1 cellular context compared by ENCODE assay signal in the genomic region with DNA sequence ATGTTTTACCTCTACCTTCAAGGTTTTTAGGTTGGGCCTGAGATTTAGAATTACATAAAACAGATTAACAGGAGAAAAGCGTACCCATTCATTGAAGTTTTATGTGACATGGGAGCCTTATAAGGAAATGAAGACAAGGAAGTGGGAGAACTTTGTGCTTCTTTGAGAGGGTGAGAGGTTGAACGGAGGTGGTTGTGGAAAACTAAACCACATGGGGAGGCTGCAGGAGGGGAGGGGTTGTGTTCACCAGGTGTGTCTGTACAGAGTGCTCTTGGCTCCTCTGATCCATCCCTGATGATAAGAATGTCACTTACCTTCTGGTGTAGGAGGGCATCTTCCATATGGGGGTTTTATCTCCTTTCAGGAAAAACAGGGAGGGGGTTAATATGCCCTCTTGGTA.
TF ChIP-seq lines count a peak whose summit lies in the region.

No MANE protein-coding gene starts in this region.

TF ChIP-seq in GM23338, 12 proteins besides CTCF, POLR2A, EP300 and RAD21 (continued from another document):
- TF ChIP-seq, protein P1, sequence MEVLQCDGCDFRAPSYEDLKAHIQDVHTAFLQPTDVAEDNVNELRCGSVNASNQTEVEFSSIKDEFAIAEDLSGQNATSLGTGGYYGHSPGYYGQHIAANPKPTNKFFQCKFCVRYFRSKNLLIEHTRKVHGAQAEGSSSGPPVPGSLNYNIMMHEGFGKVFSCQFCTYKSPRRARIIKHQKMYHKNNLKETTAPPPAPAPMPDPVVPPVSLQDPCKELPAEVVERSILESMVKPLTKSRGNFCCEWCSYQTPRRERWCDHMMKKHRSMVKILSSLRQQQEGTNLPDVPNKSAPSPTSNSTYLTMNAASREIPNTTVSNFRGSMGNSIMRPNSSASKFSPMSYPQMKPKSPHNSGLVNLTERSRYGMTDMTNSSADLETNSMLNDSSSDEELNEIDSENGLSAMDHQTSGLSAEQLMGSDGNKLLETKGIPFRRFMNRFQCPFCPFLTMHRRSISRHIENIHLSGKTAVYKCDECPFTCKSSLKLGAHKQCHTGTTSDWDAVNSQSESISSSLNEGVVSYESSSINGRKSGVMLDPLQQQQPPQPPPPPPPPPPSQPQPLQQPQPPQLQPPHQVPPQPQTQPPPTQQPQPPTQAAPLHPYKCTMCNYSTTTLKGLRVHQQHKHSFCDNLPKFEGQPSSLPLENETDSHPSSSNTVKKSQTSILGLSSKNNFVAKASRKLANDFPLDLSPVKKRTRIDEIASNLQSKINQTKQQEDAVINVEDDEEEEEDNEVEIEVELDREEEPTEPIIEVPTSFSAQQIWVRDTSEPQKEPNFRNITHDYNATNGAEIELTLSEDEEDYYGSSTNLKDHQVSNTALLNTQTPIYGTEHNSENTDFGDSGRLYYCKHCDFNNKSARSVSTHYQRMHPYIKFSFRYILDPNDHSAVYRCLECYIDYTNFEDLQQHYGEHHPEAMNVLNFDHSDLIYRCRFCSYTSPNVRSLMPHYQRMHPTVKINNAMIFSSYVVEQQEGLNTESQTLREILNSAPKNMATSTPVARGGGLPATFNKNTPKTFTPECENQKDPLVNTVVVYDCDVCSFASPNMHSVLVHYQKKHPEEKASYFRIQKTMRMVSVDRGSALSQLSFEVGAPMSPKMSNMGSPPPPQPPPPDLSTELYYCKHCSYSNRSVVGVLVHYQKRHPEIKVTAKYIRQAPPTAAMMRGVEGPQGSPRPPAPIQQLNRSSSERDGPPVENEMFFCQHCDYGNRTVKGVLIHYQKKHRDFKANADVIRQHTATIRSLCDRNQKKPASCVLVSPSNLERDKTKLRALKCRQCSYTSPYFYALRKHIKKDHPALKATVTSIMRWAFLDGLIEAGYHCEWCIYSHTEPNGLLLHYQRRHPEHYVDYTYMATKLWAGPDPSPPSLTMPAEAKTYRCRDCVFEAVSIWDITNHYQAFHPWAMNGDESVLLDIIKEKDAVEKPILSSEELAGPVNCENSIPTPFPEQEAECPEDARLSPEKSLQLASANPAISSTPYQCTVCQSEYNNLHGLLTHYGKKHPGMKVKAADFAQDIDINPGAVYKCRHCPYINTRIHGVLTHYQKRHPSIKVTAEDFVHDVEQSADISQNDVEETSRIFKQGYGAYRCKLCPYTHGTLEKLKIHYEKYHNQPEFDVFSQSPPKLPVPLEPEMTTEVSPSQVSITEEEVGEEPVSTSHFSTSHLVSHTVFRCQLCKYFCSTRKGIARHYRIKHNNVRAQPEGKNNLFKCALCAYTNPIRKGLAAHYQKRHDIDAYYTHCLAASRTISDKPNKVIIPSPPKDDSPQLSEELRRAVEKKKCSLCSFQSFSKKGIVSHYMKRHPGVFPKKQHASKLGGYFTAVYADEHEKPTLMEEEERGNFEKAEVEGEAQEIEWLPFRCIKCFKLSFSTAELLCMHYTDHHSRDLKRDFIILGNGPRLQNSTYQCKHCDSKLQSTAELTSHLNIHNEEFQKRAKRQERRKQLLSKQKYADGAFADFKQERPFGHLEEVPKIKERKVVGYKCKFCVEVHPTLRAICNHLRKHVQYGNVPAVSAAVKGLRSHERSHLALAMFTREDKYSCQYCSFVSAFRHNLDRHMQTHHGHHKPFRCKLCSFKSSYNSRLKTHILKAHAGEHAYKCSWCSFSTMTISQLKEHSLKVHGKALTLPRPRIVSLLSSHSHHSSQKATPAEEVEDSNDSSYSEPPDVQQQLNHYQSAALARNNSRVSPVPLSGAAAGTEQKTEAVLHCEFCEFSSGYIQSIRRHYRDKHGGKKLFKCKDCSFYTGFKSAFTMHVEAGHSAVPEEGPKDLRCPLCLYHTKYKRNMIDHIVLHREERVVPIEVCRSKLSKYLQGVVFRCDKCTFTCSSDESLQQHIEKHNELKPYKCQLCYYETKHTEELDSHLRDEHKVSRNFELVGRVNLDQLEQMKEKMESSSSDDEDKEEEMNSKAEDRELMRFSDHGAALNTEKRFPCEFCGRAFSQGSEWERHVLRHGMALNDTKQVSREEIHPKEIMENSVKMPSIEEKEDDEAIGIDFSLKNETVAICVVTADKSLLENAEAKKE (CRISPR knock-in tag; IDR thresholded peaks at IDR 0.05): no peak
- TF ChIP-seq CREB1 (CRISPR knock-in tag; IDR thresholded peaks at IDR 0.05; ENCODE audit: low read depth): no peak
- TF ChIP-seq EZH2phosphoT487 (IDR thresholded peaks at IDR 0.05; ENCODE audit: unreplicated experiment): no peak
- no peak for TF ChIP-seq REST (IDR thresholded peaks at IDR 0.05; ENCODE audit: unreplicated experiment)
- TF ChIP-seq JUNB (IDR thresholded peaks at IDR 0.05; ENCODE audit: unreplicated experiment): no peak
- TF ChIP-seq ZNF114 (CRISPR knock-in tag; IDR thresholded peaks at IDR 0.05): no peak
- TF ChIP-seq ZNF331 (CRISPR knock-in tag; IDR thresholded peaks at IDR 0.05; ENCODE audit: low read depth): no peak
- no peak for TF ChIP-seq STAT1 (IDR thresholded peaks at IDR 0.05; ENCODE audit: unreplicated experiment)
